18 cellular contexts compared by ENCODE assay signal in the genomic region with DNA sequence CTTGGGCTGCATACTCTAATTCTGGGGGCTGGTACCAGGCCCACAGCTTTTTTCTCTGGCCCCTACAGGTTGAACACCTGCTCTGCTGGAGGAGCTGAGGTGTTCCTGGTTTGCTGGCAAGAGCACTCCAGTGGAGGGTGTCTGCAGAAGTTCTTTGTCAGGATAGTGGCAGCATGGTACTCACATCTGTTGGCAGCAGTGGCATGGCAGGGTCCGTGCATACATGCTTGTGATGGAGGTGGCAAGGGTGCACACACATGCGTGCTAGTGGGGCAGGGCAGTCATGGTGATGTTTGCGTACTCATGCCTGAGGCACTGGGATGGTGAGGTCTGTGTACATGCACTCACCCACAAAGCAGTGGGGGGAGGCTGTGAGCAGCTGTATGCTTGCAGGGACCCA.
DNase-seq lines count a peak whose midpoint lies in the region; TF ChIP-seq lines count a peak whose summit lies in the region.
"Had no signal": no experiment of that assay in that cellular context is flagged by ENCODE, and none has a peak within 500 bp of the region (broad histone marks: within the 10 kb centered on the region; RNA-seq: fewer than 3 reads in every experiment).

No MANE protein-coding gene starts in this region.

- DNase-seq in activated CD4-positive, alpha-beta T cell treated with anti-CD3 and anti-CD28 coated beads, Interleukin-2, amount 10 ng/mL, durations not matched to agents 7 days and 5 days = no peak
- DNase-seq in activated CD4-positive, alpha-beta T cell treated with anti-CD3 and anti-CD28 coated beads for 4 hours = no peak
- peak; percentile 85 for DNase-seq in mesenteric fat pad (ENCODE audit: low spot score)
- DNase-seq in smooth muscle cell (lab: John Stamatoyannopoulos, UW; ENCODE audit: unreplicated experiment) = no peak
- no peak for DNase-seq in T-helper 2 cell
- DNase-seq in activated T-cell treated with anti-CD3 and anti-CD28 coated beads, Interleukin-2, amount 50 U/mL, for 24 hours = no peak
- DNase-seq: AML-193; Caco-2; Calu3; CD4-positive, alpha-beta T cell; CD8-positive, alpha-beta T cell; DMS79 treated with DMSO at 0.1 percent for 48 hours; GF-D8 had no signal

- no peak overlapping the region for H2AFZ ChIP-seq in smooth muscle cell (ENCODE audit: low read depth)

- H3K9me3 Mint-ChIP-seq in activated CD4-positive, alpha-beta T cell treated with anti-CD3 and anti-CD28 coated beads, Interleukin-2, amount 10 ng/mL, durations not matched to agents 7 days and 5 days = peaks cover 10% of the 10 kb centered on the region
- peaks cover 8% of the 10 kb centered on the region for H3K9me3 Mint-ChIP-seq in activated T-cell treated with anti-CD3 and anti-CD28 coated beads, Interleukin-2, amount 50 U/mL, for 24 hours

- H3K36me3 ChIP-seq in smooth muscle cell (ENCODE audit: low read depth) = no peaks in the 10 kb centered on the region
- H3K36me3 ChIP-seq: BLaER1 treated with 17β-estradiol and CSF1 and Interleukin-3, amounts not matched to agents 10 nM and 100 nM had no signal

- H3F3A ChIP-seq in smooth muscle cell (ENCODE audit: low read depth) = no peaks in the 10 kb centered on the region

- WGBS in smooth muscle cell (ENCODE audit: low lambda C conversion rate) = 69% methylated on average over 3 of the region's 3 CpGs

- peaks cover 6% of the 10 kb centered on the region for H3K9me3 ChIP-seq in smooth muscle cell (replicated peaks; ENCODE audit: low read depth)
- H3K9me3 ChIP-seq: A549, Caco-2 had no signal

- H3K4me1 Mint-ChIP-seq in activated CD4-positive, alpha-beta T cell treated with anti-CD3 and anti-CD28 coated beads, Interleukin-2, amount 10 ng/mL, durations not matched to agents 7 days and 5 days = no peaks in the 10 kb centered on the region
- no peaks in the 10 kb centered on the region for H3K4me1 Mint-ChIP-seq in activated T-cell treated with anti-CD3 and anti-CD28 coated beads, Interleukin-2, amount 50 U/mL, for 24 hours (ENCODE audit: low read depth)

- TF ChIP-seq CTCF in smooth muscle cell (IDR thresholded peaks at IDR 0.05; ENCODE audit: borderline replicate concordance, insufficient read depth, poor library complexity, severe bottlenecking) = no peak

- peak overlapping the region; percentile 13 for H3K27ac Mint-ChIP-seq in activated CD4-positive, alpha-beta T cell treated with anti-CD3 and anti-CD28 coated beads, Interleukin-2, amount 10 ng/mL, durations not matched to agents 7 days and 5 days
- H3K27ac Mint-ChIP-seq in activated T-cell treated with anti-CD3 and anti-CD28 coated beads, Interleukin-2, amount 50 U/mL, for 24 hours = no peak overlapping the region
- H3K27ac Mint-ChIP-seq: B cell; CD4-positive, alpha-beta T cell; CD8-positive, alpha-beta T cell had no signal

- H3K27me3 Mint-ChIP-seq in activated CD4-positive, alpha-beta T cell treated with anti-CD3 and anti-CD28 coated beads, Interleukin-2, amount 10 ng/mL, durations not matched to agents 7 days and 5 days = no peaks in the 10 kb centered on the region
- peaks cover 32% of the 10 kb centered on the region for H3K27me3 Mint-ChIP-seq in activated T-cell treated with anti-CD3 and anti-CD28 coated beads, Interleukin-2, amount 50 U/mL, for 24 hours
- H3K27me3 Mint-ChIP-seq: B cell; CD4-positive, alpha-beta T cell had no signal

- POLR2A ChIA-PET in activated CD4-positive, alpha-beta T cell treated with anti-CD3 and anti-CD28 coated beads, Interleukin-2, amount 10 ng/mL, durations not matched to agents 7 days and 5 days (lab: Charles Lee) = no interaction called here

- no peak overlapping the region for H3K4me2 ChIP-seq in smooth muscle cell
- H3K4me2 ChIP-seq: A549; BLaER1 treated with 17β-estradiol and CSF1 and Interleukin-3, amounts not matched to agents 10 nM and 100 nM had no signal

- H3K9ac ChIP-seq in smooth muscle cell (ENCODE audit: low read depth) = no peak overlapping the region
- H3K9ac ChIP-seq: BLaER1 treated with 17β-estradiol and CSF1 and Interleukin-3, amounts not matched to agents 10 nM and 100 nM had no signal

- CTCF ChIA-PET in activated CD4-positive, alpha-beta T cell treated with anti-CD3 and anti-CD28 coated beads, Interleukin-2, amount 10 ng/mL, durations not matched to agents 7 days and 5 days (lab: Charles Lee) = no interaction called here

- no peaks in the 10 kb centered on the region for H3K27me3 ChIP-seq in smooth muscle cell (ENCODE audit: low read depth)

- H3K79me2 ChIP-seq in smooth muscle cell (ENCODE audit: low read depth) = peaks cover under 1% of the 10 kb centered on the region

- no peak overlapping the region for H3K4me3 ChIP-seq in smooth muscle cell
- H3K4me3 ChIP-seq: A549; BLaER1 treated with 17β-estradiol and CSF1 and Interleukin-3, amounts not matched to agents 10 nM and 100 nM had no signal

- no peaks in the 10 kb centered on the region for H3K36me3 Mint-ChIP-seq in activated CD4-positive, alpha-beta T cell treated with anti-CD3 and anti-CD28 coated beads, Interleukin-2, amount 10 ng/mL, durations not matched to agents 7 days and 5 days (ENCODE audit: low read depth)
- peaks cover 3% of the 10 kb centered on the region for H3K36me3 Mint-ChIP-seq in activated T-cell treated with anti-CD3 and anti-CD28 coated beads, Interleukin-2, amount 50 U/mL, for 24 hours (ENCODE audit: low read depth)

- peak overlapping the region; percentile 74 for H3K27ac ChIP-seq in smooth muscle cell (ENCODE audit: low read depth)
- H3K27ac ChIP-seq: 22Rv1; A549; BLaER1 treated with 17β-estradiol and CSF1 and Interleukin-3, amounts not matched to agents 10 nM and 100 nM; C4-2B had no signal

- no peak overlapping the region for H3K4me3 Mint-ChIP-seq in activated CD4-positive, alpha-beta T cell treated with anti-CD3 and anti-CD28 coated beads, Interleukin-2, amount 10 ng/mL, durations not matched to agents 7 days and 5 days
- no peak overlapping the region for H3K4me3 Mint-ChIP-seq in activated T-cell treated with anti-CD3 and anti-CD28 coated beads, Interleukin-2, amount 50 U/mL, for 24 hours
- H3K4me3 Mint-ChIP-seq: B cell; CD4-positive, alpha-beta T cell; CD8-positive, alpha-beta T cell had no signal

- H3K4me1 ChIP-seq in smooth muscle cell (ENCODE audit: low read depth) = no peaks in the 10 kb centered on the region
- H3K4me1 ChIP-seq: A549; BLaER1 treated with 17β-estradiol and CSF1 and Interleukin-3, amounts not matched to agents 10 nM and 100 nM; Caco-2 had no signal

- H4K20me1 ChIP-seq in smooth muscle cell (ENCODE audit: low read depth) = no peaks in the 10 kb centered on the region
- H4K20me1 ChIP-seq: BLaER1 treated with 17β-estradiol and CSF1 and Interleukin-3, amounts not matched to agents 10 nM and 100 nM had no signal
